ENCODE assay signal across 23 cellular contexts in the genomic region with DNA sequence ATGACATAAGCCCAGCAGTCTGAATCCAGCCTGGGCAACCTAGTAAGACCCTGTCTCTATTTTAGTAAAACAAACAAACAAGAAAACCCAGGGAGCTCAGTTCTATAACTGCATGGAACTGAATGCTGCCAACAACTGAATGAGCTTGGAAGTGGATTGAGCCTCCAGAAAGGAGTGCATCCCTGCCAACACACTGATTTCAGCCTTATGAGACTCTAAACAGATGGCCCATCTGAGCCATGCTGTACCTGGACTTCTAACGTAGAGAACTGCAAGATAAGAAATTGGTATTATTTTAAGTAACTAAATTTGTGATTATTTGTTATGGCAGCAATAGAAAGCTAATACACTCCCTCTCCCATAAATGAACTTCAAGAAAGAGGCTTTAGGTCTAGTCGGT.
"Had no signal": no experiment of that assay in that cellular context is flagged by ENCODE, and none has a peak within 500 bp of the region (broad histone marks: within the 10 kb centered on the region; RNA-seq: fewer than 3 reads in every experiment).

No MANE protein-coding gene starts in this region.

- H3K4me2 ChIP-seq: hepatocyte, neural progenitor cell had no signal

- H3K27ac ChIP-seq: hepatocyte, neural progenitor cell, parathyroid adenoma, suprapubic skin, thyroid gland had no signal

- H3K79me2 ChIP-seq: hepatocyte, parathyroid adenoma had no signal

- H3K9me3 Mint-ChIP-seq: effector memory CD8-positive, alpha-beta T cell; memory B cell; naive B cell; natural killer cell treated with Interleukin-12 subunit alpha and Interleukin-12 subunit beta and Interleukin-15 and Interleukin-18, amount 100 ng/mL, for 72 hours; neural progenitor cell; stimulated activated naive CD8-positive, alpha-beta T cell treated with anti-CD3 and anti-CD28 coated beads, Interleukin-15, amount 100 ng/mL, for 72 hours had no signal

- H3K4me3 Mint-ChIP-seq: effector memory CD8-positive, alpha-beta T cell; memory B cell; naive B cell; natural killer cell treated with Interleukin-12 subunit alpha and Interleukin-12 subunit beta and Interleukin-15 and Interleukin-18, amount 100 ng/mL, for 72 hours; neural progenitor cell; stimulated activated naive CD8-positive, alpha-beta T cell treated with anti-CD3 and anti-CD28 coated beads, Interleukin-15, amount 100 ng/mL, for 72 hours; type B pancreatic cell had no signal

- H3K4me1 Mint-ChIP-seq: memory B cell; naive B cell; stimulated activated naive CD8-positive, alpha-beta T cell treated with anti-CD3 and anti-CD28 coated beads, Interleukin-15, amount 100 ng/mL, for 72 hours had no signal

- H2AFZ ChIP-seq: hepatocyte, neural progenitor cell, parathyroid adenoma had no signal

- H3K27me3 Mint-ChIP-seq: type B pancreatic cell had no signal

- DNase-seq: central memory CD4-positive, alpha-beta T cell; cortex of kidney; effector memory CD8-positive, alpha-beta T cell; erythroblast; head of caudate nucleus; kidney; naive B cell; small intestine; stimulated activated CD4-positive, alpha-beta T cell treated with anti-CD3 and anti-CD28 coated beads, Interleukin-15, amount 100 ng/mL, for 24 hours; stimulated activated CD4-positive, alpha-beta T cell treated with anti-CD3 and anti-CD28 coated beads, Interleukin-2, amount 100 ng/mL, for 48 hours; stimulated activated naive CD4-positive, alpha-beta T cell; stimulated activated naive CD8-positive, alpha-beta T cell treated with anti-CD3 and anti-CD28 coated beads, Interleukin-15, amount 100 ng/mL, for 72 hours; thyroid gland had no signal

- H3K4me1 ChIP-seq: parathyroid adenoma, thyroid gland had no signal

- H3K27me3 ChIP-seq: hepatocyte, neural progenitor cell, suprapubic skin, thyroid gland had no signal

- H3K36me3 ChIP-seq: neural progenitor cell, suprapubic skin, thyroid gland had no signal

- H3K36me3 Mint-ChIP-seq: naive B cell; natural killer cell treated with Interleukin-12 subunit alpha and Interleukin-12 subunit beta and Interleukin-15 and Interleukin-18, amount 100 ng/mL, for 72 hours; neural progenitor cell; type B pancreatic cell had no signal

- H3K4me3 ChIP-seq: hepatocyte, lung, neural progenitor cell, suprapubic skin, thyroid gland had no signal

- H3K9me3 ChIP-seq: suprapubic skin, thyroid gland had no signal

- ATAC-seq: effector memory CD8-positive, alpha-beta T cell; left lobe of liver; natural killer cell treated with Interleukin-12 subunit alpha and Interleukin-12 subunit beta and Interleukin-15 and Interleukin-18, amount 100 ng/mL, for 72 hours; stimulated activated naive CD8-positive, alpha-beta T cell treated with anti-CD3 and anti-CD28 coated beads, Interleukin-15, amount 100 ng/mL, for 72 hours had no signal

- H3K27ac Mint-ChIP-seq: effector memory CD8-positive, alpha-beta T cell; memory B cell; naive B cell; neural progenitor cell; progenitor cell of endocrine pancreas; stimulated activated naive CD8-positive, alpha-beta T cell treated with anti-CD3 and anti-CD28 coated beads, Interleukin-15, amount 100 ng/mL, for 72 hours; type B pancreatic cell had no signal
